ENCODE assay signal across 8 cellular contexts in the genomic region with DNA sequence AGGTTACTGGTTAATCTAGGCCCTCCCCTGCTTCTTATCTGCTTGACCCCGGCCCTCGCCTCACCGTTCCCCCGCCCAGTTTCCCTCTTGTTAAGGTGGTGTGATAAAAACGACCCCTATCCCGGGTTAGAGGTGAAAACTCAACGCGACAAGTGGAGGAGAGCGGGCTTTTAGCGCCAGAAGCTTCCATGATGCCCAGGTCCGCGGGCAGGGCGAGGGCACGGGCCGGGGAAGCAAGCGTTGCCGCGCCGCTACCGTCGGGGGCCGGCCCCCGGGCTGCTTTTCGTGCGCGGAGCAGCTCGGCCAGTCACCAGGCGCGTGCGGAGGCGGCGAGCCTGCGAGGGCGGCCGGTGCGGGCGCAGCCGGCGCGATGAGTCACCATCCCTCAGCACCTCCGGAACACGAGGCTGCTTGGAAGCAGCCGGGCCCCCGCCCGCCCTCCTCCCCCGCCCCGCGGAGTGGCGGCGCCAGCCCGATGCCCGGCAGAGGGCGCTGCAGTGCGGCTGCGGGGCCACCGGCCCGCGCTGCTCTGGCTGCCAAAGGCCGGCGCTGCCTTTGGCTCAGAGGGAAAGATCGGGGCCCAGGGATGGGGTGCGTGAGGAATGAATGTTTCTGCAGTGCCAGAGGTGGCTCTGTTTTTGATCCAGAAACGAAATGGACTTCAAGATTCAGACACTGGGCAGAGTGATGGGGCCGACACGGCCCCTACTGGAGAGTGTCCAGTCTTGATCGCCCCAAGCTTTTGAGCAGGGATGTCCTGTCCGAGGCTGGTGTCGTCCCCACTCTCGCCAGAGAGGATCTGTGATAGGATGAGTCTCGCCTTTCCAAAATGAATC.
DNase-seq lines count a peak whose midpoint lies in the region; ATAC-seq and TF ChIP-seq lines count a peak whose summit lies in the region.

No MANE protein-coding gene starts in this region.

- H3K27ac Mint-ChIP-seq in activated T-helper 2 cell treated with anti-CD3 and anti-CD28 coated beads, Interferon-gamma antibody, Interleukin-2, Interleukin-4, amounts not matched to agents 10 μg/mL and 5 μg/mL and 100 μg/mL, durations not matched to agents 14 hours and 24 hours and 36 hours = no peak overlapping the region
- H3K27ac Mint-ChIP-seq in neural crest cell (ENCODE audit: unreplicated experiment) = no peak overlapping the region

- peak; percentile 52 for ATAC-seq in GM19328 (IDR thresholded peaks at IDR 0.05; ENCODE audit: unreplicated experiment)
- peak; percentile 92 for ATAC-seq in stimulated activated naive CD8-positive, alpha-beta T cell treated with anti-CD3 and anti-CD28 coated beads, Interleukin-15, Interleukin-2, amounts not matched to agents 100 U/mL and 50 U/mL, for 24 hours

- H3K9me3 Mint-ChIP-seq in activated T-helper 2 cell treated with anti-CD3 and anti-CD28 coated beads, Interferon-gamma antibody, Interleukin-2, Interleukin-4, amounts not matched to agents 10 μg/mL and 5 μg/mL and 100 μg/mL, durations not matched to agents 14 hours and 24 hours and 36 hours = no peaks in the 10 kb centered on the region
- no peaks in the 10 kb centered on the region for H3K9me3 Mint-ChIP-seq in neural crest cell

- intact Hi-C loops in activated T-helper 2 cell treated with anti-CD3 and anti-CD28 coated beads, Interferon-gamma antibody, Interleukin-2, Interleukin-4, amounts not matched to agents 10 μg/mL and 5 μg/mL and 100 μg/mL, durations not matched to agents 14 hours and 24 hours and 36 hours (cut with micrococcal nuclease) = loop anchor here (1.0 to 2.0 kb wide), 3 partner anchors 103 to 162 kb away; partner anchors contain the start of gene PIN4

- no peaks in the 10 kb centered on the region for H4K20me1 ChIP-seq in BLaER1

- H3K4me3 ChIP-seq in BLaER1 = no peak overlapping the region
- H3K4me3 ChIP-seq in fibroblast of pulmonary artery (replicated peaks; ENCODE audit: low read depth, low read length) = no peak overlapping the region

- H3K27me3 Mint-ChIP-seq in activated T-helper 2 cell treated with anti-CD3 and anti-CD28 coated beads, Interferon-gamma antibody, Interleukin-2, Interleukin-4, amounts not matched to agents 10 μg/mL and 5 μg/mL and 100 μg/mL, durations not matched to agents 14 hours and 24 hours and 36 hours (ENCODE audit: low read depth) = peaks cover 53% of the 10 kb centered on the region
- H3K27me3 Mint-ChIP-seq in neural crest cell (ENCODE audit: low read depth) = no peaks in the 10 kb centered on the region

- no peak overlapping the region for H3K4me3 Mint-ChIP-seq in activated T-helper 2 cell treated with anti-CD3 and anti-CD28 coated beads, Interferon-gamma antibody, Interleukin-2, Interleukin-4, amounts not matched to agents 10 μg/mL and 5 μg/mL and 100 μg/mL, durations not matched to agents 14 hours and 24 hours and 36 hours (ENCODE audit: low read depth)
- no peak overlapping the region for H3K4me3 Mint-ChIP-seq in neural crest cell

- H3K4me1 Mint-ChIP-seq in activated T-helper 2 cell treated with anti-CD3 and anti-CD28 coated beads, Interferon-gamma antibody, Interleukin-2, Interleukin-4, amounts not matched to agents 10 μg/mL and 5 μg/mL and 100 μg/mL, durations not matched to agents 14 hours and 24 hours and 36 hours (ENCODE audit: low read depth) = peaks cover 16% of the 10 kb centered on the region
- H3K4me1 Mint-ChIP-seq in neural crest cell = no peaks in the 10 kb centered on the region

- H3K27ac ChIP-seq in BLaER1 = no peak overlapping the region

- H3K36me3 ChIP-seq in BLaER1 = no peaks in the 10 kb centered on the region

- TF ChIP-seq CTCF in fibroblast of pulmonary artery (IDR thresholded peaks at IDR 0.05; ENCODE audit: low read length, missing control alignments) (no peak), neural crest cell (conservative IDR thresholded peaks at IDR 0.05) (peak; percentile 77)

- H3K4me1 ChIP-seq in BLaER1 = no peaks in the 10 kb centered on the region

- peaks cover 3% of the 10 kb centered on the region; the same call in 1 of the 2 replicates for H3K9me3 ChIP-seq in BLaER1

- DNase-seq in HS-27A (ENCODE audit: low read depth) (peak; percentile 58), RKO (ENCODE audit: low spot score) (peak; percentile 86), fibroblast of pulmonary artery (ENCODE audit: low read depth) (peak; percentile 91), neural crest cell (ENCODE audit: low read depth, low spot score) (peak; percentile 66)
- peak; percentile 71 for DNase-seq in activated T-helper 2 cell treated with anti-CD3 and anti-CD28 coated beads, Interferon-gamma antibody, Interleukin-2, Interleukin-4, amounts not matched to agents 10 μg/mL and 5 μg/mL and 100 μg/mL, durations not matched to agents 14 hours and 24 hours and 36 hours (ENCODE audit: low spot score)
- DNase-seq in stimulated activated naive CD8-positive, alpha-beta T cell treated with anti-CD3 and anti-CD28 coated beads, Interleukin-15, Interleukin-2, amounts not matched to agents 100 U/mL and 50 U/mL, for 24 hours = peak; percentile 82

- H3K27me3 ChIP-seq in BLaER1 = peaks cover 87% of the 10 kb centered on the region

- peak overlapping the region; percentile 49 for H3K4me2 ChIP-seq in BLaER1

- H3K36me3 Mint-ChIP-seq in activated T-helper 2 cell treated with anti-CD3 and anti-CD28 coated beads, Interferon-gamma antibody, Interleukin-2, Interleukin-4, amounts not matched to agents 10 μg/mL and 5 μg/mL and 100 μg/mL, durations not matched to agents 14 hours and 24 hours and 36 hours (ENCODE audit: low read depth) = no peaks in the 10 kb centered on the region
- H3K36me3 Mint-ChIP-seq in neural crest cell (ENCODE audit: low read depth) = peaks cover under 1% of the 10 kb centered on the region

- H3K9ac ChIP-seq in BLaER1 = no peak overlapping the region
